In the genomic region with DNA sequence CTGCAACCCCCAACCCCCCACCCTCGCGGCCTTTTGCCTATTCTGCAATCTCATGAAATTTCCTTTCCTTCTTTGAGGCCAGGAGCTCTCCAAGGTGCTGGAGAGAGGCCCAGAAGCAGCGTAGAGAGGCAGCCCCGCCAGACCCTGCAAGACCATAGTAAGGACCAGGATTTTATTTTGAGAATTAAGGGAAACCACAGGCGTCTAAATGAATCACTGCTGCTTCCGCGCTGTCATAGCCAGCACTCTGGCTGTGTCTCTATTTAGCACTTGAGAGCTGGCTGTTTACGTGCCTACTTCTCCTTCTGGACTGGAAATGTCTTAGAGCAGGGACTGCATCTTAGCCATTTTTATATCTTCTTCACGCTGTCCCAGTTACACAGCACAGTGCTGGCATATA, we compare ENCODE assay signal across 9 cellular contexts. TPM values are rescaled to one million over a fixed set of nuclear protein-coding genes. Genes with fewer than 3 reads are reported as not detected.
DNase-seq lines count a peak whose midpoint lies in the region; ATAC-seq, FAIRE-seq and TF ChIP-seq lines count a peak whose summit lies in the region.
"Had no signal": no experiment of that assay in that cellular context is flagged by ENCODE, and none has a peak within 500 bp of the region (broad histone marks: within the 10 kb centered on the region; RNA-seq: fewer than 3 reads in every experiment).

No MANE protein-coding gene starts in this region.

- no peaks in the 10 kb centered on the region for H4K20me1 ChIP-seq in HepG2 (ENCODE audit: insufficient read depth, low read length)

- H3K36me3 ChIP-seq in HepG2 (replicated peaks in 1 of 2; ENCODE audit: control insufficient read depth in 1 of 2, insufficient read depth in 2 of 2, low read length in 2 of 2), result no peaks in the 10 kb centered on the region
- no peaks in the 10 kb centered on the region for H3K36me3 ChIP-seq in right lobe of liver
- H3K36me3 ChIP-seq in upper lobe of right lung, result no peaks in the 10 kb centered on the region

- intact Hi-C loops in HepG2 (cut with micrococcal nuclease; ENCODE audit: unreplicated experiment) (loop anchor here (5.0 kb wide), 1 partner anchor 1112 kb away; no protein-coding TSS in a partner anchor), right lobe of liver (cut with DNase I) (no loop called here), upper lobe of right lung (cut with DNase I) (no loop called here)

- TF ChIP-seq EP300 in HepG2 (IDR thresholded peaks at IDR 0.05; ENCODE audit: low read depth in 2 of 2, low read length in 2 of 2), result no peak
- TF ChIP-seq EP300 in HepG2 (CRISPR knock-in tag; IDR thresholded peaks at IDR 0.05; ENCODE audit: borderline replicate concordance), result no peak

- no peak overlapping the region for H3K4me2 ChIP-seq in HepG2 (ENCODE audit: low read depth, low read length)

- in situ Hi-C loops in HepG2 (cut with HindIII; ENCODE audit: extremely low pct_ligation_motif_present, low pct_unique_long_range_greater_than_20kb), result loop anchor here (5.0 to 10.0 kb wide), 4 partner anchors 267 to 1109 kb away; no protein-coding TSS in a partner anchor

- no peak for TF ChIP-seq CTCF in HepG2 (CRISPR knock-in tag; IDR thresholded peaks at IDR 0.05)
- no peak for TF ChIP-seq CTCF in right lobe of liver (IDR thresholded peaks at IDR 0.05)
- TF ChIP-seq CTCF in upper lobe of right lung (IDR thresholded peaks at IDR 0.05), result no peak

- CTCF ChIA-PET in HepG2 (lab: Yijun Ruan, JAX; ENCODE audit: low intra/inter-chr PET ratio, low total read pairs), result interaction anchor here (0.9 to 2.4 kb wide), 3 partner anchors 269 to 1111 kb away, joined by 3 to 14 read pairs (median 6); no protein-coding TSS in a partner anchor

- no peaks in the 10 kb centered on the region for H3K79me2 ChIP-seq in HepG2 (ENCODE audit: insufficient read depth, low read length)

- TF ChIP-seq RAD21 in HepG2 (CRISPR knock-in tag; IDR thresholded peaks at IDR 0.05), result no peak

- WGBS in HepG2 (ENCODE audit: low lambda C conversion rate), result 21% methylated on average over 9 of the region's 9 CpGs
- WGBS in right lobe of liver (ENCODE audit: insufficient coverage, low coverage, low lambda C conversion rate, missing lambda C conversion rate), result 28% methylated on average over 9 of the region's 9 CpGs

- H2AFZ ChIP-seq in HepG2 (ENCODE audit: low read length), result no peak overlapping the region

- TF ChIP-seq POLR2A in HepG2 (IDR thresholded peaks at IDR 0.05; ENCODE audit: insufficient read depth in 1 of 2, low read depth in 2 of 2, low read length in 2 of 2) (no peak), right lobe of liver (IDR thresholded peaks at IDR 0.05) (no peak)

- ATAC-seq in HepG2 (no peak), right lobe of liver (no peak), upper lobe of right lung (no peak), HG03442 (IDR thresholded peaks at IDR 0.05; ENCODE audit: unreplicated experiment) (no peak), GM18517 (IDR thresholded peaks at IDR 0.05; ENCODE audit: unreplicated experiment) (no peak)

- DNase-seq in HepG2 (ENCODE audit: low spot score) (no peak), right lobe of liver (no peak), RKO (ENCODE audit: low spot score) (peak; percentile 46), globus pallidus (ENCODE audit: low spot score) (peak; percentile 42), superior temporal gyrus (ENCODE audit: extremely low spot score) (peak; percentile 51), upper lobe of right lung (no peak)

- H3K4me1 ChIP-seq in HepG2 (ENCODE audit: insufficient read depth, low read length) (no peaks in the 10 kb centered on the region), right lobe of liver (no peaks in the 10 kb centered on the region), upper lobe of right lung (no peaks in the 10 kb centered on the region)

- no peak for FAIRE-seq in HepG2 (lab: Jason Lieb, UNC)

- POLR2A ChIA-PET in HepG2 (lab: Yijun Ruan, JAX), result no interaction called here

- no peaks in the 10 kb centered on the region for H3K27me3 ChIP-seq in HepG2 (ENCODE audit: control insufficient read depth in 1 of 2, insufficient read depth in 2 of 2, low read length in 2 of 2)
- no peaks in the 10 kb centered on the region for H3K27me3 ChIP-seq in right lobe of liver
- H3K27me3 ChIP-seq in upper lobe of right lung, result peaks cover 9% of the 10 kb centered on the region

- BruUV-seq in HepG2 (replicated peaks; lab: Mats Ljungman, UMichigan), result no TSS peak

- no peak overlapping the region for H3K27ac ChIP-seq in HepG2 (ENCODE audit: extremely low read length, insufficient read depth, low read length)
- H3K27ac ChIP-seq in right lobe of liver, result no peak overlapping the region
- H3K27ac ChIP-seq in upper lobe of right lung, result no peak overlapping the region

- no peak overlapping the region for H3K4me3 ChIP-seq in HepG2 (replicated peaks in 1 of 3; ENCODE audit: insufficient read depth in 1 of 3, low read depth in 2 of 3, low read length in 3 of 3)
- H3K4me3 ChIP-seq in right lobe of liver, result no peak overlapping the region
- H3K4me3 ChIP-seq in upper lobe of right lung, result no peak overlapping the region

- H3K9me3 ChIP-seq in HepG2 (ENCODE audit: low read length) (no peaks in the 10 kb centered on the region), right lobe of liver (no peaks in the 10 kb centered on the region), upper lobe of right lung (no peaks in the 10 kb centered on the region)

- no peak overlapping the region for H3K9ac ChIP-seq in HepG2 (ENCODE audit: insufficient read depth, low read depth, low read length)

TF ChIP-seq in HepG2, 621 proteins besides CTCF, POLR2A, EP300 and RAD21 (continues in another document):
- TF ChIP-seq DNMT1 (CRISPR knock-in tag; IDR thresholded peaks at IDR 0.05) (no peak), SKI (IDR thresholded peaks at IDR 0.05; ENCODE audit: partially characterized antibody) (no peak), POLR2AphosphoS2 (IDR thresholded peaks at IDR 0.05; ENCODE audit: low read depth, low read length) (no peak), CEBPB (IDR thresholded peaks at IDR 0.05; ENCODE audit: borderline replicate concordance, low read depth, low read length) (no peak), ATF4 (CRISPR knock-in tag; IDR thresholded peaks at IDR 0.05) (no peak), MAZ (IDR thresholded peaks at IDR 0.05; ENCODE audit: borderline replicate concordance, low read depth, low read length) (no peak), MAZ (CRISPR knock-in tag; IDR thresholded peaks at IDR 0.05; ENCODE audit: low read depth) (no peak), WIZ (CRISPR knock-in tag; IDR thresholded peaks at IDR 0.05) (no peak), ZNF567 (CRISPR knock-in tag; IDR thresholded peaks at IDR 0.05; ENCODE audit: borderline replicate concordance) (no peak), EHMT2 (IDR thresholded peaks at IDR 0.05; ENCODE audit: borderline replicate concordance, low read depth, low read length) (peak; percentile 26; the same call in 1 of the 2 replicates)

RNA-seq across cellular contexts. Expression of gene PIRT, which starts 37.5 kb away (rescaled TPM):
- total RNA-seq in HepG2 (2016; rRNA removed; fragmentation: Illumina TruSeq; extraction: Trizol) (not detected in 2 replicates), right lobe of liver (not detected), upper lobe of right lung (not detected)
- total RNA-seq in HepG2 (2016; cell fraction: cytosol; rRNA removed; fragmentation: Illumina TruSeq; extraction: Trizol; ENCODE audit: low read depth), result not detected in 2 replicates
- total RNA-seq in HepG2 (2016; cell fraction: insoluble cytoplasmic fraction; rRNA removed; fragmentation: Illumina TruSeq; extraction: Trizol), result not detected in 2 replicates
- not detected in 2 replicates for total RNA-seq in HepG2 (2016; cell fraction: membrane; rRNA removed; fragmentation: Illumina TruSeq; extraction: Trizol)
- total RNA-seq in HepG2 (2016; cell fraction: nucleus; rRNA removed; fragmentation: Illumina TruSeq; extraction: Trizol), result not detected in 2 replicates
- polyA plus RNA-seq in HepG2 (2011; rRNA removed), result not detected in 2 replicates
- not detected in 2 replicates for polyA plus RNA-seq in HepG2 (2011; cell fraction: cytosol; rRNA removed)
- polyA plus RNA-seq in HepG2 (2011; cell fraction: nucleus; rRNA removed), result not detected in 2 replicates
- not detected in 2 replicates for polyA plus RNA-seq in HepG2 (2012)
- polyA plus RNA-seq in HepG2 (2016; cell fraction: cytosol; fragmentation: Illumina TruSeq; extraction: Trizol; ENCODE audit: low read depth), result not detected in 2 replicates
- not detected in 2 replicates for polyA plus RNA-seq in HepG2 (2016; cell fraction: insoluble cytoplasmic fraction; fragmentation: Illumina TruSeq; extraction: Trizol; ENCODE audit: low read depth)
- not detected in 2 replicates for polyA plus RNA-seq in HepG2 (2016; cell fraction: membrane; fragmentation: Illumina TruSeq; extraction: Trizol; ENCODE audit: low read depth)
- polyA plus RNA-seq in HepG2 (2016; cell fraction: nucleus; fragmentation: Illumina TruSeq; extraction: Trizol; ENCODE audit: insufficient read depth, low read depth), result not detected in 2 replicates
- polyA minus RNA-seq in HepG2 (2011; rRNA and poly(A)+ RNA removed; ENCODE audit: low replicate concordance), result not detected in 2 replicates
- polyA minus RNA-seq in HepG2 (2011; cell fraction: cytosol; rRNA and poly(A)+ RNA removed), result not detected in 2 replicates
- polyA minus RNA-seq in HepG2 (2011; cell fraction: nucleus; rRNA and poly(A)+ RNA removed), result not detected in 2 replicates
- total RNA-seq: CD4-positive, alpha-beta memory T cell had no signal
- polyA plus RNA-seq: CD4-positive, alpha-beta memory T cell had no signal

Comparison
In these comparisons a context has a peak if more than half of its experiments do, and no peak if none do; other contexts are left out.
1. DNase-seq: peak in RKO (single experiment), globus pallidus (single experiment) and superior temporal gyrus (single experiment); none in HepG2 (single experiment), right lobe of liver (0 of 3) and upper lobe of right lung (single experiment).